ENCODE assay signal across 10 cellular contexts in genomic region chr4:107519057-107519456, GRCh38.
A peak's percentile ranks its signal among the peaks of the same experiment; 100 is the strongest.
DNase-seq lines count a peak whose midpoint lies in the region; ATAC-seq, FAIRE-seq and TF ChIP-seq lines count a peak whose summit lies in the region.
"Had no signal": no experiment of that assay in that cellular context is flagged by ENCODE, and none has a peak within 500 bp of the region (broad histone marks: within the 10 kb centered on the region; RNA-seq: fewer than 3 reads in every experiment).

No MANE protein-coding gene starts in this region.

- no peak for FAIRE-seq in H54 (lab: Jason Lieb, UNC)

- no peak for TF ChIP-seq POLR2A in H54 (IDR thresholded peaks at IDR 0.05; ENCODE audit: low read depth, low read length)

- ATAC-seq in esophagus mucosa = peak; percentile 45
- no peak for ATAC-seq in GM18867 (IDR thresholded peaks at IDR 0.05; ENCODE audit: unreplicated experiment)

- DNase-seq in NCI-H2081 (lab: John Stamatoyannopoulos, UW) (peak; percentile 1 to 6), NCI-H2081 treated with DMSO at 0.1 percent for 48 hours (lab: John Stamatoyannopoulos, UW) (no peak), NOMO-1 (lab: John Stamatoyannopoulos, UW; ENCODE audit: unreplicated experiment in 2 of 2) (peak; percentile 24 to 54), stromal cell of bone marrow (ENCODE audit: low read depth) (peak; percentile 16), cardiac septum (ENCODE audit: low spot score) (no peak), H54 (ENCODE audit: insufficient read length, low spot score) (no peak)
- DNase-seq: aorta; stimulated activated CD4-positive, alpha-beta T cell treated with anti-CD3 and anti-CD28 coated beads, Interleukin-12 subunit alpha, Interleukin-12 subunit beta, amount 100 ng/mL, for 4 hours had no signal

- intact Hi-C loops in cardiac septum (cut with DNase I) = no loop called here

Comparison
In these comparisons a context has a peak if more than half of its experiments do, and no peak if none do; other contexts are left out.
1. DNase-seq: peak in NCI-H2081 (2 of 2), NOMO-1 (2 of 2) and stromal cell of bone marrow (single experiment); none in NCI-H2081 treated with DMSO at 0.1 percent for 48 hours (single experiment), cardiac septum (single experiment) and H54 (single experiment).